ENCODE assay signal across 26 cellular contexts in genomic region chr14:105840266-105841021, GRCh38.
A peak's percentile ranks its signal among the peaks of the same experiment; 100 is the strongest.
DNase-seq lines count a peak whose midpoint lies in the region; ATAC-seq, FAIRE-seq and TF ChIP-seq lines count a peak whose summit lies in the region.
"Had no signal": no experiment of that assay in that cellular context is flagged by ENCODE, and none has a peak within 500 bp of the region (broad histone marks: within the 10 kb centered on the region; RNA-seq: fewer than 3 reads in every experiment).

No MANE protein-coding gene starts in this region.

- H3K27ac ChIP-seq in sigmoid colon: no peak overlapping the region
- H3K27ac ChIP-seq: body of pancreas, C4-2B, heart right ventricle, ovary, Peyer's patch, WERI-Rb-1 had no signal

- H3K36me3 ChIP-seq in BE2C (no peaks in the 10 kb centered on the region), sigmoid colon (no peaks in the 10 kb centered on the region)
- H3K36me3 ChIP-seq: heart right ventricle, ovary, Peyer's patch, WERI-Rb-1 had no signal

- WGBS in sigmoid colon, 2 donors: 74 to 88% methylated on average over 32 of the region's 32 CpGs

- no peak for TF ChIP-seq EP300 in sigmoid colon (IDR thresholded peaks at IDR 0.05)

- H3K4me3 ChIP-seq in BE2C (ENCODE audit: low read depth, low read length) (no peak overlapping the region), sigmoid colon (no peak overlapping the region)
- H3K4me3 ChIP-seq: body of pancreas, heart right ventricle, ovary, Peyer's patch had no signal

- intact Hi-C loops in sigmoid colon (cut with DNase I): no loop called here

- H3K27me3 ChIP-seq in BE2C (no peaks in the 10 kb centered on the region), sigmoid colon (no peaks in the 10 kb centered on the region)
- H3K27me3 ChIP-seq: body of pancreas, ovary, Peyer's patch had no signal

- TF ChIP-seq POLR2A in GM12891 (IDR thresholded peaks at IDR 0.05; ENCODE audit: low read depth, low read length): peak; percentile 61
- TF ChIP-seq POLR2A in sigmoid colon (IDR thresholded peaks at IDR 0.05): no peak

- peak; percentile 40 for FAIRE-seq in GM12891 (lab: Jason Lieb, UNC)
- FAIRE-seq: HepG2, small intestine had no signal

- H3K9me3 ChIP-seq in BE2C (no peaks in the 10 kb centered on the region), sigmoid colon (no peaks in the 10 kb centered on the region)
- H3K9me3 ChIP-seq: body of pancreas, Caco-2, heart right ventricle, ovary, Peyer's patch had no signal

- TF ChIP-seq CTCF in BE2C (IDR thresholded peaks at IDR 0.05; ENCODE audit: low read depth, low read length) (no peak), sigmoid colon (IDR thresholded peaks at IDR 0.05) (no peak)

- ATAC-seq in GM21723 (IDR thresholded peaks at IDR 0.05; ENCODE audit: unreplicated experiment): no peak
- ATAC-seq: body of pancreas, heart right ventricle, HepG2 had no signal

- DNase-seq in BE2C (peak; percentile 9), GM12891 (ENCODE audit: insufficient read length, low spot score) (no peak), islet precursor cell (peak; percentile 40), sigmoid colon (peak; percentile 60), anterior cingulate cortex (lab: John Stamatoyannopoulos, UW) (no peak), NCI-H226 (no peak)
- DNase-seq: activated gamma-delta T cell treated with Interleukin-2 at 50 U/mL for 16 hours; activated T-cell treated with anti-CD3 and anti-CD28 coated beads, Interleukin-2, amount 50 U/mL, for 24 hours; DMS79; foreskin melanocyte; GDM1; HCEC 1CT; heart right ventricle; Kasumi-1; kidney glomerular epithelial cell; NCI-H2081; small intestine; T1000; WERI-Rb-1 had no signal

- H3K4me1 ChIP-seq in BE2C: no peaks in the 10 kb centered on the region
- no peaks in the 10 kb centered on the region for H3K4me1 ChIP-seq in sigmoid colon
- H3K4me1 ChIP-seq: body of pancreas, Caco-2, heart right ventricle, Peyer's patch had no signal

TF ChIP-seq in GM12891, 5 proteins besides CTCF, POLR2A, EP300 and RAD21:
- TF ChIP-seq POLR2AphosphoS5 (IDR thresholded peaks at IDR 0.05; ENCODE audit: low read depth, low read length) (peak; percentile 75; the same call in 1 of the 2 replicates), POU2F2 (IDR thresholded peaks at IDR 0.05; ENCODE audit: low read depth, low read length) (no peak)

Comparison
In these comparisons a context has a peak if more than half of its experiments do, and no peak if none do; other contexts are left out.
1. DNase-seq: peak in BE2C (single experiment), islet precursor cell (single experiment) and sigmoid colon (single experiment); none in GM12891 (single experiment), anterior cingulate cortex (0 of 58) and NCI-H226 (single experiment).